In the genomic region with DNA sequence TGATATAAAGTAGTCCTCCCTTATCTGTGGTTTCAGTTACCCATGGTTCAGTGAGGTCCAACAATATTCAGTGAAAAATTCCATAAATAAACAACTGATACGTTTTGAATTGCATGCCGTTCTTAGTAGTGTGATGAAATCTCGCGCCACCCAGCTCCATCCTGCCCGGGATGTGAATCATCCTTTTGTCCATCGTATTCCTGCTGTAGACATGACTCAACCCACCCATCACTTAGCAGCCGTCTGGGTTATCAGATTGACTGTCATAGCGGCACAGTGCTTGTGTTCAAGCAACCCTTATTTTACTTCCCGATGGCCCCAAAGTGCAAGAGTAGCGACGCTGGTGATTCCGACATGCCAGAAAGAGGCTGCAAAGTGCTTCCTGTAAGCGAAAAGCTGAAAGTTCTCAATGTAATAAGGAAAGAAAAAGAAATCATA, we compare ENCODE assay signal across 11 cellular contexts. TPM values are rescaled to one million over a fixed set of nuclear protein-coding genes. Genes with fewer than 3 reads are reported as not detected.
DNase-seq lines count a peak whose midpoint lies in the region; ATAC-seq and TF ChIP-seq lines count a peak whose summit lies in the region.
"Had no signal": no experiment of that assay in that cellular context is flagged by ENCODE, and none has a peak within 500 bp of the region (broad histone marks: within the 10 kb centered on the region; RNA-seq: fewer than 3 reads in every experiment).

No MANE protein-coding gene starts in this region.

- H3K4me3 ChIP-seq in HFF-Myc (replicated peaks; ENCODE audit: low read depth, low read length) (no peak overlapping the region), epithelial cell of esophagus (ENCODE audit: low read length) (no peak overlapping the region), retinal pigment epithelial cell (ENCODE audit: low read length) (peak overlapping the region; percentile 9), endodermal cell (ENCODE audit: low read length) (no peak overlapping the region)
- H3K4me3 ChIP-seq: cardiac muscle cell, mucosa of descending colon had no signal

- H3K9me3 ChIP-seq in endodermal cell (ENCODE audit: control insufficient read depth, low read length) = no peaks in the 10 kb centered on the region
- H3K9me3 ChIP-seq: mucosa of descending colon had no signal

- 91 to 94% methylated on average over 12 to 13 of the region's 13 CpGs for whole genome bisulfite sequencing in endodermal cell (ENCODE audit: insufficient coverage in 1 of 2, insufficient read length in 1 of 2), 2 experiments

- H3K4me1 ChIP-seq in endodermal cell (ENCODE audit: control insufficient read depth, insufficient read depth, low read length) = no peaks in the 10 kb centered on the region

- H3K27me3 Mint-ChIP-seq in Calu3 (ENCODE audit: unreplicated experiment) (peaks cover 57% of the 10 kb centered on the region), endodermal cell (ENCODE audit: insufficient read depth) (peaks cover 4% of the 10 kb centered on the region)
- peaks cover 3 to 26% of the 10 kb centered on the region in 2 donors for H3K27me3 Mint-ChIP-seq in stimulated activated naive B cell treated with anti-CD40 and anti-IgM and Interleukin-4, amounts not matched to agents 10 μg/mL and 1 μg/mL and 100 μg/mL, for 72 hours
- H3K27me3 Mint-ChIP-seq: activated T-cell treated with anti-CD3 and anti-CD28 coated beads, Interleukin-2, amount 50 U/mL, for 24 hours had no signal

- BruUV-seq in Calu3 (replicated peaks; lab: Mats Ljungman, UMichigan) = no TSS peak

- H3K4me3 Mint-ChIP-seq in Calu3 (ENCODE audit: low read depth, unreplicated experiment) (no peak overlapping the region), endodermal cell (no peak overlapping the region)
- no peak overlapping the region for H3K4me3 Mint-ChIP-seq in stimulated activated naive B cell treated with anti-CD40 and anti-IgM and Interleukin-4, amounts not matched to agents 10 μg/mL and 1 μg/mL and 100 μg/mL, for 72 hours
- H3K4me3 Mint-ChIP-seq: activated T-cell treated with anti-CD3 and anti-CD28 coated beads, Interleukin-2, amount 50 U/mL, for 24 hours had no signal

- intact Hi-C loops in Calu3 (cut with micrococcal nuclease; ENCODE audit: unreplicated experiment) = no loop called here

- TF ChIP-seq CTCF in HFF-Myc (IDR thresholded peaks at IDR 0.05; ENCODE audit: low read depth, low read length, missing control alignments) (no peak), RWPE1 (conservative IDR thresholded peaks at IDR 0.05; ENCODE audit: low read depth) (no peak), epithelial cell of esophagus (IDR thresholded peaks at IDR 0.05; ENCODE audit: insufficient read depth, low read depth, low read length, missing control alignments) (no peak), retinal pigment epithelial cell (conservative IDR thresholded peaks at IDR 0.05; ENCODE audit: low read depth, low read length) (no peak), Calu3 (IDR thresholded peaks at IDR 0.05; ENCODE audit: unreplicated experiment) (no peak), endodermal cell (conservative IDR thresholded peaks at IDR 0.05) (no peak)

- H3K27me3 ChIP-seq in endodermal cell (ENCODE audit: control insufficient read depth, insufficient read depth, low read length, poor library complexity, severe bottlenecking) = no peaks in the 10 kb centered on the region
- H3K27me3 ChIP-seq: cardiac muscle cell had no signal

- DNase-seq in HFF-Myc (ENCODE audit: extremely low read depth, low read depth) (peak; percentile 51), RWPE1 (ENCODE audit: low spot score) (peak; percentile 91), epithelial cell of esophagus (ENCODE audit: low read depth) (peak; percentile 96), retinal pigment epithelial cell (ENCODE audit: low read depth) (peak; percentile 39), Calu3 (no peak), endodermal cell (no peak)
- no peak for DNase-seq in stimulated activated naive B cell treated with anti-CD40 and anti-IgM and Interleukin-4, amounts not matched to agents 10 μg/mL and 1 μg/mL and 100 μg/mL, for 72 hours
- DNase-seq: activated T-cell treated with anti-CD3 and anti-CD28 coated beads, Interleukin-2, amount 50 U/mL, for 24 hours; mucosa of descending colon; small intestine had no signal

- H3K36me3 ChIP-seq in endodermal cell (ENCODE audit: control insufficient read depth, insufficient read depth, low read length) = no peaks in the 10 kb centered on the region
- H3K36me3 ChIP-seq: cardiac muscle cell had no signal

- H3K9ac ChIP-seq in endodermal cell (ENCODE audit: extremely low read depth, low read length, poor library complexity, severe bottlenecking) = no peak overlapping the region

- peak overlapping the region; percentile 71 for H3K27ac ChIP-seq in RWPE1
- no peak overlapping the region for H3K27ac ChIP-seq in endodermal cell (ENCODE audit: low read depth, low read length)
- H3K27ac ChIP-seq: cardiac muscle cell had no signal

- no peaks in the 10 kb centered on the region for H3K36me3 Mint-ChIP-seq in Calu3 (ENCODE audit: insufficient read depth, unreplicated experiment)
- H3K36me3 Mint-ChIP-seq in stimulated activated naive B cell treated with anti-CD40 and anti-IgM and Interleukin-4, amounts not matched to agents 10 μg/mL and 1 μg/mL and 100 μg/mL, for 72 hours = no peaks in the 10 kb centered on the region
- no peaks in the 10 kb centered on the region for H3K36me3 Mint-ChIP-seq in endodermal cell (ENCODE audit: low read depth)

- POLR2A ChIA-PET in RWPE1 (lab: Yijun Ruan, JAX; ENCODE audit: low non-redundant PET) = no interaction called here

- H3K27ac Mint-ChIP-seq in Calu3 (ENCODE audit: unreplicated experiment) (no peak overlapping the region), endodermal cell (no peak overlapping the region)
- H3K27ac Mint-ChIP-seq in stimulated activated naive B cell treated with anti-CD40 and anti-IgM and Interleukin-4, amounts not matched to agents 10 μg/mL and 1 μg/mL and 100 μg/mL, for 72 hours = no peak overlapping the region
- H3K27ac Mint-ChIP-seq: activated T-cell treated with anti-CD3 and anti-CD28 coated beads, Interleukin-2, amount 50 U/mL, for 24 hours had no signal

- H3K9me3 Mint-ChIP-seq in Calu3 (ENCODE audit: low read depth, unreplicated experiment) = no peaks in the 10 kb centered on the region
- H3K9me3 Mint-ChIP-seq in stimulated activated naive B cell treated with anti-CD40 and anti-IgM and Interleukin-4, amounts not matched to agents 10 μg/mL and 1 μg/mL and 100 μg/mL, for 72 hours = peaks cover 0 to 3% of the 10 kb centered on the region in 2 donors
- no peaks in the 10 kb centered on the region for H3K9me3 Mint-ChIP-seq in endodermal cell
- H3K9me3 Mint-ChIP-seq: activated T-cell treated with anti-CD3 and anti-CD28 coated beads, Interleukin-2, amount 50 U/mL, for 24 hours had no signal

- CTCF ChIA-PET in RWPE1 (lab: Yijun Ruan, JAX) (no interaction called here), Calu3 (lab: Charles Lee) (interaction anchor here (0.6 kb wide), 1 partner anchor 20 kb away, joined by 4 read pairs; no protein-coding TSS in a partner anchor)

- no peaks in the 10 kb centered on the region for H3K4me1 Mint-ChIP-seq in Calu3 (ENCODE audit: low read depth, unreplicated experiment)
- no peaks in the 10 kb centered on the region for H3K4me1 Mint-ChIP-seq in stimulated activated naive B cell treated with anti-CD40 and anti-IgM and Interleukin-4, amounts not matched to agents 10 μg/mL and 1 μg/mL and 100 μg/mL, for 72 hours
- H3K4me1 Mint-ChIP-seq in endodermal cell = peaks cover 7% of the 10 kb centered on the region

- ATAC-seq in stimulated activated naive B cell treated with anti-CD40 and anti-IgM and Interleukin-4, amounts not matched to agents 10 μg/mL and 1 μg/mL and 100 μg/mL, for 72 hours (replicated peaks) = no peak
- ATAC-seq: mucosa of descending colon had no signal

RNA-seq across cellular contexts. Expression of gene MEX3B, which starts 48.0 kb away (rescaled TPM):
- total RNA-seq in Calu3 (2022) (1.7 and 2.0 TPM in 2 replicates), endodermal cell (1 to 10 TPM; 3.4 to 5.1 TPM)
- 47.0 TPM for polyA plus RNA-seq in endodermal cell (2013, experiment 1 of 2)
- 48.5 TPM for polyA plus RNA-seq in endodermal cell (2013, experiment 2 of 2)

Comparison
In these comparisons a context has a peak if more than half of its experiments do, and no peak if none do; other contexts are left out.
1. DNase-seq: peak in HFF-Myc (single experiment), RWPE1 (single experiment), epithelial cell of esophagus (single experiment) and retinal pigment epithelial cell (single experiment); none in Calu3 (single experiment), stimulated activated naive B cell treated with anti-CD40 and anti-IgM and Interleukin-4, amounts not matched to agents 10 μg/mL and 1 μg/mL and 100 μg/mL, for 72 hours (single experiment) and endodermal cell (single experiment).